ENCODE assay signal across 8 cellular contexts in the genomic region with DNA sequence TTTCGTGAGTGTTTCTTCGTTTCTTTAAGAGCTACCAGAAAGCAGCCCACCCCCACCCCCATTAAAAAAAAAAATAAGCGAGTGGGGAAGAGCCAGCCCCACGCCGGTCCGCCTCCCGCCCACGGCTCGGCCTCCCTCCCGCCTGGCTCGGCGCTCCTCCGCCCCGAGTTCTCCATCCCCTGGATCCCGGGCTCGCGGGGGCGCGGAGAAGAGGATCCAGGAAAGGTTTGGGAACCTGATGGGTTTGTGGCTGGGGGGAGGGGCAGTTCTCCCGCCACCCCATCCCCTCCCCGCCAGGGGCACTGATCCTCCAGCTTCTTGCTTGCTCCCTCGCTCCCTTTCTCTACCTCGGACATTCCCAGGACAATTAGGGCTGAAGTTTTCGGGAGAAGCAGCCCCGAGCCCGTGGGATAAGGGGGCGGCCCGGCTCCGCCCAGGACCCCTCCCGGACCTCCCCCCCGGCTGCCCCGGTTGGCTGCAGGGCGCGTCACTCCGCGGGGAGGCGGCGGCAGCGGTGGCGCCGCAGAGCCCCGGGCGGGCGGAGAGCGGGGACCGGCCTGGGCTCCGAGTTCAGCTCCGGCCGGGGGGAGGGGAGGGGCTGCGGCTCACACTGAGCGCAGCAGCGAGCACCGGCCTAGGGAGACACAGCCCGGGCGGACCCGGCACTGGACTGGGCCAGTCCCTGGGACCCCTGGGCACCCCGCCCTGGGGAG. TPM values are rescaled to one million over a fixed set of nuclear protein-coding genes. Genes with fewer than 3 reads are reported as not detected.
DNase-seq lines count a peak whose midpoint lies in the region; ATAC-seq and TF ChIP-seq lines count a peak whose summit lies in the region.

No MANE protein-coding gene starts in this region.

- DNase-seq in HuH-7.5 (ENCODE audit: low spot score) (peak; percentile 88), caudate nucleus (lab: John Stamatoyannopoulos, UW) (peak in 59 of 61 donors; percentile 4 to 95 (median 86)), kidney epithelial cell (ENCODE audit: low read depth) (peak; percentile 70), testis (peak; percentile 41), GM10248 (ENCODE audit: extremely low spot score) (no peak), HT-29 (ENCODE audit: low spot score) (no peak)

- H3K27ac ChIP-seq in ACC112 (ENCODE audit: low read depth, low read length) = peak overlapping the region; percentile 58
- peak overlapping the region; percentile 97 for H3K27ac ChIP-seq in caudate nucleus (ENCODE audit: low read depth, low read length)
- peak overlapping the region in 1 of 2 donors; percentile 45 for H3K27ac ChIP-seq in testis

- no peak for ATAC-seq in HG03571 (IDR thresholded peaks at IDR 0.05; ENCODE audit: unreplicated experiment)

- H3K79me2 ChIP-seq in ACC112 (ENCODE audit: control insufficient read depth, insufficient read depth, low read length, unreplicated experiment) = no peaks in the 10 kb centered on the region

- H3K36me3 ChIP-seq in ACC112 (ENCODE audit: insufficient read depth, low read length) (no peaks in the 10 kb centered on the region), kidney epithelial cell (ENCODE audit: control insufficient read depth, insufficient read depth, low read length) (no peaks in the 10 kb centered on the region), testis (ENCODE audit: low read depth, missing control alignments) (no peaks in the 10 kb centered on the region)

- TF ChIP-seq CTCF in kidney epithelial cell (IDR thresholded peaks at IDR 0.05; ENCODE audit: insufficient read depth, low read length, poor library complexity, severe bottlenecking) (peak; percentile 43), testis (IDR thresholded peaks at IDR 0.05) (no peak), GM10248 (IDR thresholded peaks at IDR 0.05; ENCODE audit: control extremely low read depth, extremely low read depth, low read depth, missing control alignments) (no peak)

- H3K4me3 ChIP-seq in ACC112 (ENCODE audit: low read depth, low read length) (peak overlapping the region; percentile 83), kidney epithelial cell (ENCODE audit: low read depth, low read length) (peak overlapping the region; percentile 69), testis (peak overlapping the region; percentile 43 to 50)

- H3K4me1 ChIP-seq in ACC112 (ENCODE audit: control insufficient read depth, insufficient read depth, low read length, unreplicated experiment) = no peaks in the 10 kb centered on the region
- H3K4me1 ChIP-seq in testis = peaks cover 3% of the 10 kb centered on the region

- no peak for TF ChIP-seq POLR2A in testis (IDR thresholded peaks at IDR 0.05)

- POLR2A ChIA-PET in GM10248 (lab: Yijun Ruan, JAX) = no interaction called here

- no peak overlapping the region for H2AFZ ChIP-seq in ACC112 (ENCODE audit: low read length, unreplicated experiment)

- CTCF ChIA-PET in GM10248 (lab: Yijun Ruan, JAX) = no interaction called here

- intact Hi-C loops in testis (cut with DNase I; ENCODE audit: low total_unique reads) = no loop called here

- 1 to 2% methylated on average over 18 to 57 of the region's 57 CpGs for WGBS in testis, 2 donors

- H3K27me3 ChIP-seq in ACC112 (ENCODE audit: insufficient read depth, low read length) (peaks cover 64% of the 10 kb centered on the region), kidney epithelial cell (ENCODE audit: control insufficient read depth, insufficient read depth, low read length) (no peaks in the 10 kb centered on the region), testis (no peaks in the 10 kb centered on the region)

- H3K9me3 ChIP-seq in testis = no peaks in the 10 kb centered on the region

RNA-seq across cellular contexts. Expression of a gene that starts 1.0 kb away (rescaled TPM):
- total RNA-seq in kidney epithelial cell (12.3 and 14.8 TPM in 2 replicates), testis (1 to 10 TPM; 4.9 to 5.9 TPM)
- 4.0 TPM for polyA plus RNA-seq in testis (ENCODE audit: insufficient read depth, low read depth, low replicate concordance)
- total RNA-seq in HT-29 (2014; rRNA removed; shearing (Covaris generic)) = not detected in 2 replicates

Comparison
In these comparisons a context has a peak if more than half of its experiments do, and no peak if none do; other contexts are left out.
1. DNase-seq: peak in HuH-7.5 (single experiment), caudate nucleus (59 of 61), kidney epithelial cell (single experiment) and testis (single experiment); none in GM10248 (single experiment) and HT-29 (single experiment).
2. Peak in every context shown above with its lines, with median percentiles within 50 percentile points of each other: H3K4me3 ChIP-seq.